Comparison of ENCODE assay signal across 22 cellular contexts in the genomic region with DNA sequence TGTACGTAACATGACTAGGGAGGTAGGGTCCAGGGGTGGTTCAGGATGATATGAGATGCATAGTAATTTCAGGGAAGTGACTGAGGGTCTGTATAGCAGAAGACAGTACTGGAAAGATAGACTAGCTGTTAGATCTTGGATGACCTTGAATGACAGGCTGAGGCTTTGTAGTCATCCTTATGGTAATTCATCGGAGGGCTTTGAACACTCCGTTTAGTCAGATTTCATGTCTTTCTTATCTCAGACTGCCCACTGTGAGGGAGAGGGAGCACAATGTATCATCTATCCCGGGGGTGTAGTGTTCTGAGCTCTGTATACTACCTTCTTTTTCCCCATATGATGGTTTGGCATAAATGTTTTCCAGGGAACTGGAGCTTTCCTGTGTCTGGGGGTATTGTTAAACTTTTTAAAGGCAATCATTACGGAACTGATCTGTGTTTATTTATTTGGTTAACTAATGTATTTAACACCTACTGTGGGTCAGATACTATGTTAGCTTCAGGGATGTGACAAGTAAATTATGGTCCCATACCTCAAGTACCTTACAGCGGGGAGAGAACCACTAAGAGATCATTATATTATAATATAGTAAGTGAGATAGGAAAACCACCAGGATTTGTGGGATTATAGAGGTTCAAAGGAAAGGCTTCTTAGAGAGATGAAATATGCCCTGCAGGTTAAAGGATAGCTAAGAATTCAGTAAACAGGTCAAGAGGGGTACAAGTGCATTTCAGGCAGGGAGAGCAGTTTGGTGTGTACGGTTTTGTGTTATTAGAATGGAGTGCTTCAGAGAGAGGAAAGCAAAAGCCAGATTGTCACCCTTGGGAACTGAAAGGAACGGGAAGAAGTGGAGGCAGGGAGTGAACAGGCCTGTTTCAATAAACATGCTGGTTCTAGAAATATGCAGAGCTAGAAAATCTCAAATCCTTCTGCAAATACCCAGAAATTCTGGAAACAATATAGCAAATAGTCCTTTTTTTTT.
DNase-seq lines count a peak whose midpoint lies in the region; ATAC-seq and TF ChIP-seq lines count a peak whose summit lies in the region.
"Had no signal": no experiment of that assay in that cellular context is flagged by ENCODE, and none has a peak within 500 bp of the region (broad histone marks: within the 10 kb centered on the region; RNA-seq: fewer than 3 reads in every experiment).

No MANE protein-coding gene starts in this region.

- no peaks in the 10 kb centered on the region for H3K27me3 ChIP-seq in left lung
- no peaks in the 10 kb centered on the region for H3K27me3 ChIP-seq in upper lobe of right lung
- H3K27me3 ChIP-seq: BLaER1, dorsolateral prefrontal cortex had no signal

- no peak for DNase-seq in Right ventricle myocardium superior
- no peak for DNase-seq in cardiac septum (ENCODE audit: low spot score)
- DNase-seq in SK-N-MC (ENCODE audit: low read depth, low spot score), result no peak
- no peak for DNase-seq in left lung
- DNase-seq in upper lobe of right lung, result no peak
- no peak for DNase-seq in NCI-H2081 (lab: John Stamatoyannopoulos, UW)
- no peak for DNase-seq in stimulated activated CD4-positive, alpha-beta T cell treated with anti-CD3 and anti-CD28 coated beads, Interleukin-4, amount 100 ng/mL, for 1 hour
- no peak for DNase-seq in Kasumi-1 (lab: John Stamatoyannopoulos, UW)
- DNase-seq: activated CD4-positive, CD25-positive, alpha-beta regulatory T cell treated with anti-CD3 and anti-CD28 coated beads, Interleukin-2, amount 50 U/mL, for 72 hours; activated naive CD4-positive, alpha-beta T cell; activated T-cell treated with anti-CD3 and anti-CD28 coated beads, Interleukin-2, amount 50 U/mL, for 1 hour; amygdala; central memory CD4-positive, alpha-beta T cell; COR-L47; hippocampal formation; islet precursor cell; NCI-H2171 treated with DMSO at 0.1 percent for 48 hours; NCI-H526 treated with DMSO at 0.1 percent for 48 hours; SIG-M5 had no signal

- intact Hi-C loops in Right ventricle myocardium superior (cut with DNase I) (no loop called here), cardiac septum (cut with DNase I) (no loop called here), left lung (cut with DNase I) (no loop called here), upper lobe of right lung (cut with DNase I) (no loop called here)

- H3K4me1 ChIP-seq in left lung (no peaks in the 10 kb centered on the region), upper lobe of right lung (no peaks in the 10 kb centered on the region)
- H3K4me1 ChIP-seq: BLaER1 had no signal

- H3K9me3 ChIP-seq in SK-N-MC (ENCODE audit: low read depth, low read length) (no peaks in the 10 kb centered on the region), left lung (no peaks in the 10 kb centered on the region), upper lobe of right lung (no peaks in the 10 kb centered on the region)
- H3K9me3 ChIP-seq: BLaER1 had no signal

- no peaks in the 10 kb centered on the region for H3K36me3 ChIP-seq in SK-N-MC (ENCODE audit: insufficient read depth, low read length)
- no peaks in the 10 kb centered on the region for H3K36me3 ChIP-seq in left lung
- no peaks in the 10 kb centered on the region for H3K36me3 ChIP-seq in upper lobe of right lung
- H3K36me3 ChIP-seq: BLaER1 had no signal

- ATAC-seq in Right ventricle myocardium superior (ENCODE audit: poor library complexity) (peak; percentile 36), left lung (peak; percentile 64), upper lobe of right lung (peak; percentile 20)

- no peak for TF ChIP-seq CTCF in left lung (IDR thresholded peaks at IDR 0.05)
- TF ChIP-seq CTCF in upper lobe of right lung (IDR thresholded peaks at IDR 0.05), result no peak

- H3K4me3 ChIP-seq in SK-N-MC (no peak overlapping the region), left lung (no peak overlapping the region), upper lobe of right lung (no peak overlapping the region)
- H3K4me3 ChIP-seq: BLaER1, dorsolateral prefrontal cortex, lung had no signal

- H3K9ac ChIP-seq in SK-N-MC (ENCODE audit: insufficient read length), result peak overlapping the region; percentile 35
- H3K9ac ChIP-seq: BLaER1 had no signal

- peak overlapping the region; percentile 60 for H3K27ac ChIP-seq in SK-N-MC
- H3K27ac ChIP-seq in left lung, result no peak overlapping the region
- no peak overlapping the region for H3K27ac ChIP-seq in upper lobe of right lung
- H3K27ac ChIP-seq: BLaER1 had no signal
